Comparison of ENCODE assay signal across 19 cellular contexts in genomic region chr17:12584727-12585126, GRCh38.
"Had no signal": no experiment of that assay in that cellular context is flagged by ENCODE, and none has a peak within 500 bp of the region (broad histone marks: within the 10 kb centered on the region; RNA-seq: fewer than 3 reads in every experiment).

No MANE protein-coding gene starts in this region.

- DNase-seq: activated CD4-positive, alpha-beta T cell treated with anti-CD3 and anti-CD28 coated beads, Interleukin-2, amount 10 ng/mL, durations not matched to agents 24 days and 14 days; activated CD4-positive, CD25-positive, alpha-beta regulatory T cell; activated CD8-positive, alpha-beta memory T cell treated with anti-CD3 and anti-CD28 coated beads, Interleukin-2, amount 50 U/mL, for 4 hours; activated naive CD4-positive, alpha-beta T cell treated with anti-CD3 and anti-CD28 coated beads for 36 hours; activated T-cell treated with anti-CD3 and anti-CD28 coated beads, Interleukin-2, amount 50 U/mL, for 4 hours; body of pancreas; cortex of kidney; gastrocnemius medialis; head of caudate nucleus; immature natural killer cell; kidney glomerular epithelial cell; lower lobe of right lung; naive thymus-derived CD8-positive, alpha-beta T cell; stimulated activated naive CD8-positive, alpha-beta T cell treated with anti-CD3 and anti-CD28 coated beads, Interleukin-15, Interleukin-2, amounts not matched to agents 100 U/mL and 50 U/mL, for 24 hours; substantia nigra; T-helper 1 cell; T1000; tibial artery had no signal

- H3K36me3 ChIP-seq: gastrocnemius medialis, lower lobe of right lung, neutrophil, tibial artery had no signal

- H3K27ac ChIP-seq: body of pancreas, gastrocnemius medialis, lower lobe of right lung, neutrophil had no signal

- H3K4me1 ChIP-seq: body of pancreas, gastrocnemius medialis, lower lobe of right lung had no signal

- H3K27ac Mint-ChIP-seq: activated CD4-positive, alpha-beta T cell treated with anti-CD3 and anti-CD28 coated beads, Interleukin-2, amount 10 ng/mL, durations not matched to agents 24 days and 14 days; activated naive CD4-positive, alpha-beta T cell treated with anti-CD3 and anti-CD28 coated beads for 36 hours; immature natural killer cell; naive thymus-derived CD8-positive, alpha-beta T cell had no signal

- H3K27me3 ChIP-seq: gastrocnemius medialis, neutrophil, tibial artery had no signal

- ATAC-seq: activated T-cell treated with anti-CD3 and anti-CD28 coated beads, Interleukin-2, amount 50 U/mL, for 4 hours; body of pancreas; gastrocnemius medialis; lower lobe of right lung; naive thymus-derived CD8-positive, alpha-beta T cell; stimulated activated naive CD8-positive, alpha-beta T cell treated with anti-CD3 and anti-CD28 coated beads, Interleukin-15, Interleukin-2, amounts not matched to agents 100 U/mL and 50 U/mL, for 24 hours had no signal

- H3K9me3 ChIP-seq: body of pancreas, gastrocnemius medialis, lower lobe of right lung, neutrophil, tibial artery had no signal

- H3K4me1 Mint-ChIP-seq: activated CD4-positive, alpha-beta T cell treated with anti-CD3 and anti-CD28 coated beads, Interleukin-2, amount 10 ng/mL, durations not matched to agents 24 days and 14 days; immature natural killer cell; naive thymus-derived CD8-positive, alpha-beta T cell had no signal

- H3K4me3 ChIP-seq: body of pancreas, gastrocnemius medialis, lower lobe of right lung, tibial artery had no signal

- H3K27me3 Mint-ChIP-seq: activated CD4-positive, alpha-beta T cell treated with anti-CD3 and anti-CD28 coated beads, Interleukin-2, amount 10 ng/mL, durations not matched to agents 24 days and 14 days had no signal

- H3K4me3 Mint-ChIP-seq: activated CD4-positive, alpha-beta T cell treated with anti-CD3 and anti-CD28 coated beads, Interleukin-2, amount 10 ng/mL, durations not matched to agents 24 days and 14 days; activated naive CD4-positive, alpha-beta T cell treated with anti-CD3 and anti-CD28 coated beads for 36 hours; activated T-cell treated with anti-CD3 and anti-CD28 coated beads, Interleukin-2, amount 50 U/mL, for 4 hours; immature natural killer cell; naive thymus-derived CD8-positive, alpha-beta T cell had no signal
